ENCODE assay signal across 8 cellular contexts in the genomic region with DNA sequence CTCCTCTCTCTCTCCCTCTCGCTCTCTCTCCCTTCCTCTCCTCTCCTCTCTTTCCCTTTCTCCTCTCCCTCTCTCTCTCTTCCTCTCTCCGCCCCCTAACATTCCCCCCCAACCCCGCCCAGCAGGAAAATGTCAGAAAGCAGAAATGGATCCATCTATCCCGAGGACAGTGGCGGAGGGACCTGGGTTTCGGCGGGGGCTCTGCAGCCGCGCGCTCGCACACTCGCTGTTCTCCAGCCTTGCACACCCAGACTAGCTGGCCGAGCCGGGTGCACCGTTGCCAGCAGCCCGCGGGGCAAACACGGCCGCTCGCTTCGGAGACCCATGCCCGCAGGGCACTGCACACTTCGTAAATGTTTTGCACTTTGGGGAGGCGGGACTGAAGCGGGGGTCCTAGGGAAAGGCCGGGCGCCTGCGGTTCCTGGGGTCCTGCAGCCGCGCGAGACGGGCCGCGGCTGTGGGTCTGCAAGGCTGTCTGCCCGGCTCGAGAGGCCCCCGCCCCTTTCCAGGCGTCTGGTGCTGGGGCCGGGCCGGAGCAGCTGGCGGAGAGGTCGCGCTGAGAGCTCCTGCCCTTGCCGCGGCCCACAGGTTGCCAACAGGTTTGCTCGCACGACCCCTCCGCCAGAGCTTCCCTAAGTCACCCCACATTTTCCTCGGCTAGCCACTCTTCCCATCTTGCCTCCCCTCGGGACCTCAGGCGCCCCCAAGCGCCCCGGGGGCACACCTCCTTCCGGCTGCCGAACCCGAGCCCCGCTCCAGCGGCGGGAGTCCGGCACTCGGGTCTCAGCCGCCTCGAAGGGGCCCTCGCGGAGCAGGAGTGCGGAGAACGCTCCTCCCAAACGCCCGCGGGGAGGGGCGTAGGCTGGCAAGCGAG. TPM values are rescaled to one million over a fixed set of nuclear protein-coding genes. Genes with fewer than 3 reads are reported as not detected.
A peak's percentile ranks its signal among the peaks of the same experiment; 100 is the strongest.
DNase-seq lines count a peak whose midpoint lies in the region; ATAC-seq and TF ChIP-seq lines count a peak whose summit lies in the region.

No MANE protein-coding gene starts in this region.

- H3K27me3 ChIP-seq in dorsolateral prefrontal cortex (no peaks in the 10 kb centered on the region), lower lobe of right lung (ENCODE audit: low read depth) (peaks cover 44% of the 10 kb centered on the region)

- peak overlapping the region; percentile 58 for H3K4me3 ChIP-seq in GM12875 (ENCODE audit: low read depth, low read length)
- peak overlapping the region; percentile 58 to 95 (median 76) for H3K4me3 ChIP-seq in dorsolateral prefrontal cortex
- H3K4me3 ChIP-seq in lower lobe of right lung = peak overlapping the region; percentile 77

- H3K4me3 Mint-ChIP-seq in activated CD4-positive, alpha-beta T cell treated with anti-CD3 and anti-CD28 coated beads for 36 hours = peak overlapping the region; percentile 77

- DNase-seq in NCI-H1105 treated with DMSO at 0.1 percent for 48 hours (lab: John Stamatoyannopoulos, UW) = peak; percentile 82
- peak; percentile 61 for DNase-seq in activated CD4-positive, alpha-beta T cell treated with anti-CD3 and anti-CD28 coated beads for 36 hours
- DNase-seq in dorsolateral prefrontal cortex = peak in 3 of 10 donors; percentile 49 to 70 (median 50)
- DNase-seq in lower lobe of right lung = peak; percentile 63
- DNase-seq in stimulated activated CD8-positive, alpha-beta memory T cell treated with anti-CD3 and anti-CD28 coated beads, Interleukin-15, amount 100 ng/mL, for 24 hours (ENCODE audit: low read depth) = peak; percentile 25
- no peak for DNase-seq in DMS153 treated with DMSO at 0.1 percent for 48 hours (lab: John Stamatoyannopoulos, UW; ENCODE audit: unreplicated experiment)
- DNase-seq in mesenteric fat pad (ENCODE audit: low spot score) = no peak

- TF ChIP-seq CTCF in GM12875 (IDR thresholded peaks at IDR 0.05; ENCODE audit: borderline replicate concordance, insufficient read depth, low read depth, low read length) = no peak
- TF ChIP-seq CTCF in dorsolateral prefrontal cortex (IDR thresholded peaks at IDR 0.05 in 54 of 56, conservative IDR thresholded peaks at IDR 0.05 in 2 of 56; ENCODE audit: low read depth in 1 of 56, partially characterized antibody in 56 of 56) = no peak
- no peak for TF ChIP-seq CTCF in lower lobe of right lung (IDR thresholded peaks at IDR 0.05)

- peaks cover 47% of the 10 kb centered on the region for H3K27me3 Mint-ChIP-seq in activated CD4-positive, alpha-beta T cell treated with anti-CD3 and anti-CD28 coated beads for 36 hours

- H3K4me1 ChIP-seq in lower lobe of right lung = peaks cover 27% of the 10 kb centered on the region

- no peaks in the 10 kb centered on the region for H3K9me3 ChIP-seq in lower lobe of right lung

- no peaks in the 10 kb centered on the region for H3K36me3 ChIP-seq in lower lobe of right lung

- peak overlapping the region in 30 of 59 donors; percentile 19 to 81 (median 51) for H3K27ac ChIP-seq in dorsolateral prefrontal cortex
- peak overlapping the region; percentile 31 for H3K27ac ChIP-seq in lower lobe of right lung

- H3K27ac Mint-ChIP-seq in activated CD4-positive, alpha-beta T cell treated with anti-CD3 and anti-CD28 coated beads for 36 hours = no peak overlapping the region

- CTCF ChIA-PET in activated CD4-positive, alpha-beta T cell treated with anti-CD3 and anti-CD28 coated beads for 36 hours (lab: Charles Lee) = interaction anchor here (0.6 kb wide), 1 partner anchor 295 kb away, joined by 3 read pairs; no protein-coding TSS in a partner anchor

- H3K36me3 Mint-ChIP-seq in activated CD4-positive, alpha-beta T cell treated with anti-CD3 and anti-CD28 coated beads for 36 hours (ENCODE audit: low read depth) = no peaks in the 10 kb centered on the region

- H3K9me3 Mint-ChIP-seq in activated CD4-positive, alpha-beta T cell treated with anti-CD3 and anti-CD28 coated beads for 36 hours (ENCODE audit: low read depth) = no peaks in the 10 kb centered on the region

- peak; percentile 22 for ATAC-seq in activated CD4-positive, alpha-beta T cell treated with anti-CD3 and anti-CD28 coated beads for 36 hours
- peak; percentile 57 to 65 for ATAC-seq in lower lobe of right lung

- intact Hi-C loops in activated CD4-positive, alpha-beta T cell treated with anti-CD3 and anti-CD28 coated beads for 36 hours (cut with DNase I, micrococcal nuclease) = loop anchor here in 1 of 2 experiments (2.0 to 10.0 kb wide), 4 partner anchors 92 to 976 kb away; no protein-coding TSS in a partner anchor
- intact Hi-C loops in dorsolateral prefrontal cortex (cut with DNase I) = loop anchor here (5.0 to 10.0 kb wide), 2 partner anchors 344 to 799 kb away; a partner anchor contains a TSS
- intact Hi-C loops in lower lobe of right lung (cut with DNase I) = no loop called here

- POLR2A ChIA-PET in activated CD4-positive, alpha-beta T cell treated with anti-CD3 and anti-CD28 coated beads for 36 hours (lab: Charles Lee) = no interaction called here

- peaks cover 21% of the 10 kb centered on the region for H3K4me1 Mint-ChIP-seq in activated CD4-positive, alpha-beta T cell treated with anti-CD3 and anti-CD28 coated beads for 36 hours

RNA-seq across cellular contexts. Expression of a gene that starts 0.8 kb away (rescaled TPM):
- total RNA-seq in activated CD4-positive, alpha-beta T cell treated with anti-CD3 and anti-CD28 coated beads for 36 hours = under 1 TPM; 0.02 to 0.14 TPM
- total RNA-seq in dorsolateral prefrontal cortex = 10 to 100 TPM in 112 of 120 experiments, 1 to 10 TPM in 8; 5.7 to 40.6 (median 16.1) TPM
- 4.0 TPM for total RNA-seq in lower lobe of right lung
- total RNA-seq in mesenteric fat pad = 4.0 TPM

Comparison
In these comparisons a context has a peak if more than half of its experiments do, and no peak if none do; other contexts are left out.
1. DNase-seq: peak in NCI-H1105 treated with DMSO at 0.1 percent for 48 hours (single experiment), activated CD4-positive, alpha-beta T cell treated with anti-CD3 and anti-CD28 coated beads for 36 hours (single experiment), lower lobe of right lung (single experiment) and stimulated activated CD8-positive, alpha-beta memory T cell treated with anti-CD3 and anti-CD28 coated beads, Interleukin-15, amount 100 ng/mL, for 24 hours (single experiment); none in DMS153 treated with DMSO at 0.1 percent for 48 hours (single experiment) and mesenteric fat pad (single experiment).
2. Peak in every context shown above with its lines, with median percentiles within 50 percentile points of each other: H3K4me3 ChIP-seq.